ENCODE assay signal across 8 cellular contexts in genomic region chr1:199463521-199464127, GRCh38.
DNase-seq lines count a peak whose midpoint lies in the region; ATAC-seq, FAIRE-seq and TF ChIP-seq lines count a peak whose summit lies in the region.

No MANE protein-coding gene starts in this region.

- H3K36me3 Mint-ChIP-seq in activated naive CD4-positive, alpha-beta T cell treated with anti-CD3 and anti-CD28 coated beads for 36 hours (ENCODE audit: low read depth), result no peaks in the 10 kb centered on the region
- H3K36me3 Mint-ChIP-seq in natural killer cell, result peaks cover 6% of the 10 kb centered on the region

- CTCF ChIA-PET in activated naive CD4-positive, alpha-beta T cell treated with anti-CD3 and anti-CD28 coated beads for 36 hours (lab: Charles Lee), result interaction anchor here (0.6 to 1.5 kb wide), 3 partner anchors 238 to 381 kb away, joined by 3 read pairs; no protein-coding TSS in a partner anchor

- peaks cover 3% of the 10 kb centered on the region for H3K9me3 ChIP-seq in aorta (ENCODE audit: control insufficient read depth, low read length)

- H3K9me3 Mint-ChIP-seq in activated naive CD4-positive, alpha-beta T cell treated with anti-CD3 and anti-CD28 coated beads for 36 hours, result peaks cover 10% of the 10 kb centered on the region
- H3K9me3 Mint-ChIP-seq in natural killer cell, result peaks cover 2 to 3% of the 10 kb centered on the region in 2 donors

- peak; percentile 68 for ATAC-seq in HG02610 (IDR thresholded peaks at IDR 0.05; ENCODE audit: unreplicated experiment)
- ATAC-seq in natural killer cell, result peak in 1 of 3 donors; percentile 52
- ATAC-seq in GM19023 (IDR thresholded peaks at IDR 0.05; ENCODE audit: unreplicated experiment), result no peak
- ATAC-seq in aorta (ENCODE audit: low FRiP score), result no peak

- WGBS in aorta, 2 donors, result 86 to 96% methylated on average over 1 of the region's 1 CpG

- DNase-seq in activated naive CD4-positive, alpha-beta T cell treated with anti-CD3 and anti-CD28 coated beads for 36 hours, result peak; percentile 44
- no peak for DNase-seq in activated naive CD4-positive, alpha-beta T cell (lab: John Stamatoyannopoulos, UW)
- peak; percentile 73 for DNase-seq in NCI-H446 treated with DMSO at 0.1 percent for 48 hours (lab: John Stamatoyannopoulos, UW)
- DNase-seq in bronchial epithelial cell (ENCODE audit: low read depth), result peak; percentile 71
- DNase-seq in natural killer cell, result no peak
- no peak for DNase-seq in aorta

- H3K4me3 ChIP-seq in bronchial epithelial cell (ENCODE audit: low read depth, low read length) (no peak overlapping the region), aorta (ENCODE audit: low read length in 2 of 2) (no peak overlapping the region)

- no peak overlapping the region for H3K27ac Mint-ChIP-seq in activated naive CD4-positive, alpha-beta T cell treated with anti-CD3 and anti-CD28 coated beads for 36 hours
- H3K27ac Mint-ChIP-seq in natural killer cell, result no peak overlapping the region

- no peak for FAIRE-seq in bronchial epithelial cell (lab: Jason Lieb, UNC)

- H3K27me3 ChIP-seq in bronchial epithelial cell (ENCODE audit: control insufficient read depth, insufficient read depth, low read length) (no peaks in the 10 kb centered on the region), aorta (ENCODE audit: control insufficient read depth in 1 of 2, insufficient read depth in 2 of 2, low read length in 1 of 2) (no peaks in the 10 kb centered on the region)

- H3K27ac ChIP-seq in aorta (ENCODE audit: low read depth in 1 of 2, low read length in 2 of 2), result no peak overlapping the region

- H3K4me1 Mint-ChIP-seq in activated naive CD4-positive, alpha-beta T cell treated with anti-CD3 and anti-CD28 coated beads for 36 hours (ENCODE audit: low read depth), result no peaks in the 10 kb centered on the region
- peaks cover 0 to 5% of the 10 kb centered on the region in 2 donors for H3K4me1 Mint-ChIP-seq in natural killer cell

- peaks cover 5% of the 10 kb centered on the region for H3K27me3 Mint-ChIP-seq in activated naive CD4-positive, alpha-beta T cell treated with anti-CD3 and anti-CD28 coated beads for 36 hours (ENCODE audit: low read depth)
- H3K27me3 Mint-ChIP-seq in natural killer cell (ENCODE audit: low read depth in 2 of 2), result peaks cover 0 to 2% of the 10 kb centered on the region in 2 donors

- peak; percentile 82 for TF ChIP-seq CTCF in bronchial epithelial cell (IDR thresholded peaks at IDR 0.05; ENCODE audit: insufficient read depth, low read length, severe bottlenecking)
- TF ChIP-seq CTCF in natural killer cell (IDR thresholded peaks at IDR 0.05), result peak; percentile 29

- H3K4me1 ChIP-seq in aorta (ENCODE audit: control insufficient read depth in 1 of 2, insufficient read depth in 2 of 2, low read length in 2 of 2), result no peaks in the 10 kb centered on the region

- H3K4me3 Mint-ChIP-seq in activated naive CD4-positive, alpha-beta T cell treated with anti-CD3 and anti-CD28 coated beads for 36 hours, result no peak overlapping the region
- no peak overlapping the region for H3K4me3 Mint-ChIP-seq in natural killer cell

- intact Hi-C loops in activated naive CD4-positive, alpha-beta T cell treated with anti-CD3 and anti-CD28 coated beads for 36 hours (cut with micrococcal nuclease), result loop anchor here (5.0 kb wide), 1 partner anchor 686 kb away; no protein-coding TSS in a partner anchor
- intact Hi-C loops in natural killer cell (cut with micrococcal nuclease) (no loop called here), aorta (cut with DNase I) (no loop called here)

- H3K36me3 ChIP-seq in bronchial epithelial cell (ENCODE audit: control insufficient read depth, insufficient read depth, low read length), result no peaks in the 10 kb centered on the region
- H3K36me3 ChIP-seq in aorta (ENCODE audit: control insufficient read depth in 1 of 2, insufficient read depth in 2 of 2, low read length in 1 of 2), result no peaks in the 10 kb centered on the region

Comparison
In these comparisons a context has a peak if more than half of its experiments do, and no peak if none do; other contexts are left out.
1. DNase-seq: peak in activated naive CD4-positive, alpha-beta T cell treated with anti-CD3 and anti-CD28 coated beads for 36 hours (single experiment), NCI-H446 treated with DMSO at 0.1 percent for 48 hours (single experiment) and bronchial epithelial cell (single experiment); none in activated naive CD4-positive, alpha-beta T cell (0 of 4), natural killer cell (single experiment) and aorta (0 of 2).